In genomic region chr2:28360742-28361293, GRCh38 we compare ENCODE assay signal across 9 cellular contexts. TPM values are rescaled to one million over a fixed set of nuclear protein-coding genes. Genes with fewer than 3 reads are reported as not detected.
A peak's percentile ranks its signal among the peaks of the same experiment; 100 is the strongest.
DNase-seq lines count a peak whose midpoint lies in the region; ATAC-seq and TF ChIP-seq lines count a peak whose summit lies in the region.
"Had no signal": no experiment of that assay in that cellular context is flagged by ENCODE, and none has a peak within 500 bp of the region (broad histone marks: within the 10 kb centered on the region; RNA-seq: fewer than 3 reads in every experiment).

No MANE protein-coding gene starts in this region.

- peaks cover 0 to 1% of the 10 kb centered on the region in 2 experiments; a peak in 1 of 4 replicates for H3K79me1 ChIP-seq in IMR-90 (ENCODE audit: low read depth in 1 of 2, low read length in 2 of 2)

- H3K9ac ChIP-seq in IMR-90 (ENCODE audit: low read depth, low read length) = no peak overlapping the region

- H2AFZ ChIP-seq in IMR-90 (replicated peaks; ENCODE audit: low read length, poor library complexity) = peak overlapping the region; percentile 16

- H3K4ac ChIP-seq in IMR-90 (ENCODE audit: low read depth, low read length) = peak overlapping the region; percentile 70

- H2AK5ac ChIP-seq in IMR-90 (ENCODE audit: low read depth, low read length) = peak overlapping the region; percentile 83

- H3K27me3 ChIP-seq in IMR-90 (ENCODE audit: control insufficient read depth, insufficient read depth, low read length) (no peaks in the 10 kb centered on the region), ascending aorta (no peaks in the 10 kb centered on the region)

- peak; percentile 98 for DNase-seq in CD14-positive monocyte (ENCODE audit: low spot score)
- DNase-seq in IMR-90 = peak; percentile 87
- peak; percentile 87 for DNase-seq in brain pericyte (ENCODE audit: low read depth, low spot score)
- peak; percentile 93 for DNase-seq in myocyte (ENCODE audit: low read depth)
- no peak for DNase-seq in NCI-H1105 (lab: John Stamatoyannopoulos, UW)
- DNase-seq in ascending aorta (ENCODE audit: low spot score in 2 of 2) = no peak
- DNase-seq in caudate nucleus (lab: John Stamatoyannopoulos, UW) = no peak
- DNase-seq: retina had no signal

- CTCF ChIA-PET in IMR-90 (lab: Yijun Ruan, JAX) = no interaction called here

- dilution Hi-C loops in IMR-90 (cut with HindIII; ENCODE audit: low sequenced_read_pairs, unreplicated experiment) = no loop called here

- peak overlapping the region; percentile 39 for H2AK9ac ChIP-seq in IMR-90 (replicated peaks; ENCODE audit: low read depth, low read length, poor library complexity)

- no peak overlapping the region for H3K27ac ChIP-seq in IMR-90 (ENCODE audit: insufficient read depth, low read length)
- H3K27ac ChIP-seq in ascending aorta = no peak overlapping the region
- H3K27ac ChIP-seq in caudate nucleus (ENCODE audit: low read depth, low read length) = no peak overlapping the region

- peaks cover 5 to 27% (median 25%) of the 10 kb centered on the region in 3 donors for H3K27me3 Mint-ChIP-seq in CD14-positive monocyte (ENCODE audit: low read depth in 3 of 3)

- no peak overlapping the region for H3K56ac ChIP-seq in IMR-90 (ENCODE audit: extremely low read depth, insufficient read depth, low read length)

- peak overlapping the region; percentile 57; the same call in 1 of the 2 replicates for H2BK20ac ChIP-seq in IMR-90 (ENCODE audit: low read depth, low read length)

- TF ChIP-seq POLR2A in IMR-90 (IDR thresholded peaks at IDR 0.05; ENCODE audit: low read depth, low read length) = no peak

- H3K9me3 ChIP-seq in IMR-90 (ENCODE audit: control insufficient read depth, insufficient read depth, low read length) = no peaks in the 10 kb centered on the region
- no peaks in the 10 kb centered on the region for H3K9me3 ChIP-seq in ascending aorta

- H3K4me3 Mint-ChIP-seq in CD14-positive monocyte = peak overlapping the region; percentile 57 to 58

- peaks cover 0 to 23% of the 10 kb centered on the region in 2 donors for H3K36me3 Mint-ChIP-seq in CD14-positive monocyte

- H4K20me1 ChIP-seq in IMR-90 (ENCODE audit: insufficient read depth, low read length) = no peaks in the 10 kb centered on the region

- H3K14ac ChIP-seq in IMR-90 (replicated peaks; ENCODE audit: low read depth, low read length) = peak overlapping the region; percentile 48

- in situ Hi-C loops in IMR-90 (cut with MboI; ENCODE audit: low sequenced_read_pairs) = no loop called here

- H4K5ac ChIP-seq in IMR-90 (ENCODE audit: low read depth, low read length) = no peak overlapping the region

- H2BK5ac ChIP-seq in IMR-90 (ENCODE audit: low read depth, low read length, poor library complexity, severe bottlenecking) = no peak overlapping the region

- H4K8ac ChIP-seq in IMR-90 (ENCODE audit: low read depth in 2 of 2, low read length in 2 of 2) = no peak overlapping the region

- TF ChIP-seq RAD21 in IMR-90 (IDR thresholded peaks at IDR 0.05; ENCODE audit: low read length) = no peak

- H3K4me1 Mint-ChIP-seq in CD14-positive monocyte = peaks cover 60% of the 10 kb centered on the region

- 60% methylated on average over 2 of the region's 12 CpGs; no CpG with 5 or more reads in 1 of the 2 experiments for WGBS in IMR-90 (ENCODE audit: extremely low coverage in 2 of 2, insufficient read length in 1 of 2), 2 experiments

- BruUV-seq in IMR-90 (replicated peaks; lab: Mats Ljungman, UMichigan) = no TSS peak

- H4K91ac ChIP-seq in IMR-90 (ENCODE audit: insufficient read depth, low read depth, low read length) = peak overlapping the region; percentile 46; the same call in 1 of the 2 replicates

- H3K27ac Mint-ChIP-seq in CD14-positive monocyte = peak overlapping the region; percentile 38 to 97 (median 94)

- H3K4me3 ChIP-seq in IMR-90 (ENCODE audit: insufficient read depth, low read depth, low read length) = no peak overlapping the region
- H3K4me3 ChIP-seq in ascending aorta = no peak overlapping the region

- ATAC-seq in IMR-90 (ENCODE audit: low read depth) (peak; percentile 43), HG02973 (IDR thresholded peaks at IDR 0.05; ENCODE audit: unreplicated experiment) (no peak)

- H3K18ac ChIP-seq in IMR-90 (ENCODE audit: low read depth, low read length) = no peak overlapping the region; the same call in 1 of the 2 replicates

- POLR2A ChIA-PET in IMR-90 (lab: Charles Lee; ENCODE audit: unreplicated experiment) = no interaction called here

- H3K4me2 ChIP-seq in IMR-90 (ENCODE audit: low read depth, low read length) = no peak overlapping the region

- H2BK120ac ChIP-seq in IMR-90 (ENCODE audit: low read depth, low read length) = peak overlapping the region; percentile 60; the same call in 1 of the 2 replicates

- H3K23ac ChIP-seq in IMR-90 (ENCODE audit: low read depth, low read length) = peak overlapping the region; percentile 39; the same call in 1 of the 2 replicates

- H2BK15ac ChIP-seq in IMR-90 (ENCODE audit: low read depth, low read length) = peak overlapping the region; percentile 55; the same call in 1 of the 3 replicates

- H3K9me3 Mint-ChIP-seq in CD14-positive monocyte = peaks cover 0 to 5% (median 0%) of the 10 kb centered on the region in 7 donors

- peaks cover 14% of the 10 kb centered on the region for H3K9me1 ChIP-seq in IMR-90 (ENCODE audit: insufficient read depth, low read length)

- intact Hi-C loops in CD14-positive monocyte (cut with micrococcal nuclease) (loop anchor here (2.0 kb wide), 1 partner anchor 30 kb away; no protein-coding TSS in a partner anchor), IMR-90 (cut with micrococcal nuclease) (no loop called here), ascending aorta (cut with DNase I) (no loop called here)

- H3K4me1 ChIP-seq in IMR-90 (ENCODE audit: control insufficient read depth, insufficient read depth, low read length) (peaks cover 16% of the 10 kb centered on the region), ascending aorta (peaks cover 5 to 11% of the 10 kb centered on the region in 2 donors)

- TF ChIP-seq CTCF in CD14-positive monocyte (IDR thresholded peaks at IDR 0.05) = no peak
- no peak for TF ChIP-seq CTCF in IMR-90 (conservative IDR thresholded peaks at IDR 0.05; ENCODE audit: low read depth, low read length)
- TF ChIP-seq CTCF in ascending aorta (IDR thresholded peaks at IDR 0.05) = no peak

- no peaks in the 10 kb centered on the region for H3K36me3 ChIP-seq in IMR-90 (ENCODE audit: control insufficient read depth, insufficient read depth, low read length)
- H3K36me3 ChIP-seq in ascending aorta = no peaks in the 10 kb centered on the region

TF ChIP-seq in IMR-90, 13 proteins besides CTCF, POLR2A, EP300 and RAD21:
- TF ChIP-seq SMC3 (IDR thresholded peaks at IDR 0.05; ENCODE audit: low read depth, low read length) = 0 out of 2 replicates have a peak, but pooled peaks have one; percentile 10
- peak; percentile 87 for TF ChIP-seq MAFK (IDR thresholded peaks at IDR 0.05; ENCODE audit: low read depth, low read length)
- TF ChIP-seq NFE2L2 (IDR thresholded peaks at IDR 0.05; ENCODE audit: low read depth, low read length) = 0 out of 2 replicates have a peak, but pooled peaks have one; percentile 28
- TF ChIP-seq RCOR1 (IDR thresholded peaks at IDR 0.05; ENCODE audit: insufficient replicate concordance, low read length) = no peak
- TF ChIP-seq MAZ (IDR thresholded peaks at IDR 0.05; ENCODE audit: borderline replicate concordance, low read depth, low read length) = peak; percentile 56; the same call in 1 of the 2 replicates
- TF ChIP-seq FOS (IDR thresholded peaks at IDR 0.05; ENCODE audit: low read depth, low read length) = peak; percentile 69
- no peak for TF ChIP-seq ELK1 (IDR thresholded peaks at IDR 0.05; ENCODE audit: borderline replicate concordance, low read depth, low read length)
- TF ChIP-seq BHLHE40 (IDR thresholded peaks at IDR 0.05; ENCODE audit: low read depth, low read length) = peak; percentile 67

RNA-seq across cellular contexts. Expression of gene FOSL2, which starts 31.8 kb away (rescaled TPM):
- 10 to 100 TPM; 24.8 to 28.6 TPM for polyA plus RNA-seq in CD14-positive monocyte
- total RNA-seq in IMR-90 (2012; rRNA removed) = 31.4 and 32.2 TPM in 2 replicates
- polyA plus RNA-seq in IMR-90 (2012; rRNA removed) = 46.3 and 51.1 TPM in 2 replicates
- 52.1 and 52.3 TPM in 2 replicates for polyA plus RNA-seq in IMR-90 (2012; cell fraction: cytosol; rRNA removed)
- 91.1 and 119 TPM in 2 replicates for polyA plus RNA-seq in IMR-90 (2012; cell fraction: nucleus; rRNA removed; ENCODE audit: low replicate concordance)
- 106 and 124 TPM in 2 replicates for total RNA-seq in myocyte
- polyA plus RNA-seq in myocyte (2012) = 58.3 TPM
- 185 TPM for total RNA-seq in ascending aorta

Comparison
In these comparisons a context has a peak if more than half of its experiments do, and no peak if none do; other contexts are left out.
1. DNase-seq: peak in CD14-positive monocyte (single experiment), IMR-90 (single experiment), brain pericyte (single experiment) and myocyte (single experiment); none in NCI-H1105 (single experiment), ascending aorta (0 of 2) and caudate nucleus (0 of 61).
2. intact Hi-C loops: an anchor here in CD14-positive monocyte (2.0 kb wide); none called in IMR-90 and ascending aorta.